Comparison of ENCODE assay signal across 7 cellular contexts in genomic region chr9:129383415-129384088, GRCh38.
DNase-seq lines count a peak whose midpoint lies in the region; ATAC-seq and TF ChIP-seq lines count a peak whose summit lies in the region.

No MANE protein-coding gene starts in this region.

- H3K36me3 ChIP-seq in SJSA1 (no peaks in the 10 kb centered on the region), ovary (no peaks in the 10 kb centered on the region), testis (ENCODE audit: low read depth, missing control alignments) (no peaks in the 10 kb centered on the region)

- peak overlapping the region; percentile 84 to 87 for H3K27ac Mint-ChIP-seq in activated naive CD4-positive, alpha-beta T cell treated with anti-CD3 and anti-CD28 coated beads, Interleukin-2, amount 50 U/mL, for 72 hours

- DNase-seq in SJSA1 (ENCODE audit: low read depth in 1 of 2, low spot score in 2 of 2): peak in 1 of 2 experiments; percentile 31
- DNase-seq in activated naive CD4-positive, alpha-beta T cell treated with anti-CD3 and anti-CD28 coated beads, Interleukin-2, amount 50 U/mL, for 72 hours (ENCODE audit: low spot score in 2 of 2): peak; percentile 67 to 78
- DNase-seq in head of caudate nucleus: peak; percentile 59 to 91 (median 79)
- peak; percentile 86 to 91 (median 87) for DNase-seq in ovary
- DNase-seq in testis: peak; percentile 85

- H3K27ac ChIP-seq in SJSA1: no peak overlapping the region
- H3K27ac ChIP-seq in ovary: peak overlapping the region; percentile 39 to 86
- peak overlapping the region; percentile 89 to 95 for H3K27ac ChIP-seq in testis

- H3K4me3 ChIP-seq in SJSA1: peak overlapping the region; percentile 40
- H3K4me3 ChIP-seq in ovary: peak overlapping the region; percentile 69
- H3K4me3 ChIP-seq in testis: peak overlapping the region; percentile 56 to 62

- H3K36me3 Mint-ChIP-seq in activated naive CD4-positive, alpha-beta T cell treated with anti-CD3 and anti-CD28 coated beads, Interleukin-2, amount 50 U/mL, for 72 hours: no peaks in the 10 kb centered on the region

- H3K9me3 ChIP-seq in SJSA1 (replicated peaks) (no peaks in the 10 kb centered on the region), ovary (no peaks in the 10 kb centered on the region), testis (no peaks in the 10 kb centered on the region)

- ATAC-seq in GM18505 (IDR thresholded peaks at IDR 0.05; ENCODE audit: unreplicated experiment): peak; percentile 74
- peak; percentile 51 for ATAC-seq in HG03520 (IDR thresholded peaks at IDR 0.05; ENCODE audit: unreplicated experiment)
- peak; percentile 92 to 94 for ATAC-seq in activated naive CD4-positive, alpha-beta T cell treated with anti-CD3 and anti-CD28 coated beads, Interleukin-2, amount 50 U/mL, for 72 hours

- intact Hi-C loops in head of caudate nucleus (cut with DNase I): no loop called here
- intact Hi-C loops in ovary (cut with DNase I): loop anchor here in 2 of 4 donors (5.0 to 10.0 kb wide), 2 partner anchors 221 to 1771 kb away; partner anchors contain the start of gene STXBP1 (in 1 of the 2)
- intact Hi-C loops in testis (cut with DNase I; ENCODE audit: low total_unique reads): no loop called here

- peaks cover 8% of the 10 kb centered on the region for H3K4me1 ChIP-seq in SJSA1 (replicated peaks)
- H3K4me1 ChIP-seq in ovary (ENCODE audit: insufficient read depth): peaks cover 4% of the 10 kb centered on the region
- H3K4me1 ChIP-seq in testis: peaks cover 13% of the 10 kb centered on the region

- WGBS in ovary, 3 donors: 2 to 3% (median 2%) methylated on average over 54 to 72 of the region's 72 CpGs
- 0 to 2% methylated on average over 7 to 71 of the region's 72 CpGs for WGBS in testis, 2 donors

- no peaks in the 10 kb centered on the region for H3K27me3 ChIP-seq in SJSA1 (replicated peaks)
- no peaks in the 10 kb centered on the region for H3K27me3 ChIP-seq in ovary
- H3K27me3 ChIP-seq in testis: no peaks in the 10 kb centered on the region

- TF ChIP-seq POLR2A in GM18505 (IDR thresholded peaks at IDR 0.05; ENCODE audit: borderline replicate concordance, extremely low read depth, insufficient read depth, insufficient read length) (peak; percentile 58), ovary (IDR thresholded peaks at IDR 0.05) (no peak), testis (IDR thresholded peaks at IDR 0.05) (no peak)

- no peaks in the 10 kb centered on the region for H3K9me3 Mint-ChIP-seq in activated naive CD4-positive, alpha-beta T cell treated with anti-CD3 and anti-CD28 coated beads, Interleukin-2, amount 50 U/mL, for 72 hours

- TF ChIP-seq CTCF in ovary (IDR thresholded peaks at IDR 0.05) (peak in 2 of 3 donors; percentile 30 to 44), testis (IDR thresholded peaks at IDR 0.05) (peak in 1 of 3 experiments; percentile 9)

- no peak for TF ChIP-seq EP300 in ovary (IDR thresholded peaks at IDR 0.05)
